19 cellular contexts compared by ENCODE assay signal in genomic region chr3:27093771-27094170, GRCh38.
DNase-seq lines count a peak whose midpoint lies in the region; TF ChIP-seq lines count a peak whose summit lies in the region.
"Had no signal": no experiment of that assay in that cellular context is flagged by ENCODE, and none has a peak within 500 bp of the region (broad histone marks: within the 10 kb centered on the region; RNA-seq: fewer than 3 reads in every experiment).

No MANE protein-coding gene starts in this region.

- H3K9me3 ChIP-seq in MM.1S (replicated peaks; ENCODE audit: insufficient read depth, low read length), result no peaks in the 10 kb centered on the region

- no peaks in the 10 kb centered on the region for H3K27me3 ChIP-seq in MM.1S (replicated peaks; ENCODE audit: insufficient read depth, low read length)

- H3K4me2 ChIP-seq in MM.1S (ENCODE audit: low read depth, low read length), result peak overlapping the region; percentile 91; the same call in 1 of the 2 replicates

- no peaks in the 10 kb centered on the region for H4K20me1 ChIP-seq in MM.1S (ENCODE audit: insufficient read depth, low read length)

- H2AFZ ChIP-seq in MM.1S (ENCODE audit: low read length), result 0 out of 2 replicates have a peak overlapping the region, but pooled peaks have one; percentile 40

- peaks cover 43% of the 10 kb centered on the region for H3F3A ChIP-seq in MM.1S (ENCODE audit: insufficient read depth, low read length)

- H3K9me2 ChIP-seq in MM.1S (replicated peaks; ENCODE audit: insufficient read depth, low read length), result no peaks in the 10 kb centered on the region

- H3K79me2 ChIP-seq in MM.1S (ENCODE audit: low read length), result no peaks in the 10 kb centered on the region

- H3K4me3 ChIP-seq in MM.1S (ENCODE audit: low read length), result no peak overlapping the region
- no peak overlapping the region for H3K4me3 ChIP-seq in cardiac fibroblast (replicated peaks in 1 of 2; ENCODE audit: low read depth in 2 of 2, low read length in 2 of 2)
- no peak overlapping the region for H3K4me3 ChIP-seq in fibroblast of the aortic adventitia (ENCODE audit: low read depth, low read length)
- H3K4me3 ChIP-seq: BLaER1 treated with 17β-estradiol and CSF1 and Interleukin-3, amounts not matched to agents 10 nM and 100 nM had no signal

- peak overlapping the region; percentile 57; the same call in 1 of the 2 replicates for H3K9ac ChIP-seq in MM.1S (ENCODE audit: low read length)
- H3K9ac ChIP-seq: BLaER1 treated with 17β-estradiol and CSF1 and Interleukin-3, amounts not matched to agents 10 nM and 100 nM had no signal

- peaks cover 46% of the 10 kb centered on the region for H3K4me1 ChIP-seq in MM.1S (ENCODE audit: low read length)

- H3K36me3 ChIP-seq in MM.1S (replicated peaks; ENCODE audit: insufficient read depth, low read length), result no peaks in the 10 kb centered on the region
- H3K36me3 ChIP-seq: BLaER1 treated with 17β-estradiol and CSF1 and Interleukin-3, amounts not matched to agents 10 nM and 100 nM had no signal

- TF ChIP-seq CTCF in MM.1S (IDR thresholded peaks at IDR 0.05; ENCODE audit: low read length), result no peak
- TF ChIP-seq CTCF in cardiac fibroblast (IDR thresholded peaks at IDR 0.05; ENCODE audit: low read depth, low read length), result no peak
- TF ChIP-seq CTCF in fibroblast of the aortic adventitia (IDR thresholded peaks at IDR 0.05; ENCODE audit: insufficient read depth, low read length), result no peak

- DNase-seq in EH (ENCODE audit: low read depth), result peak; percentile 25
- DNase-seq in MM.1S, result no peak
- DNase-seq in cardiac fibroblast (ENCODE audit: low read depth in 2 of 2), result peak; percentile 43 to 51
- peak; percentile 45 for DNase-seq in fibroblast of the aortic adventitia (ENCODE audit: low read depth)
- no peak for DNase-seq in NCI-H2171 (lab: John Stamatoyannopoulos, UW)
- DNase-seq in NCI-H2029 (lab: John Stamatoyannopoulos, UW), result no peak
- DNase-seq in 8988T, result no peak
- no peak for DNase-seq in activated effector memory CD4-positive, alpha-beta T cell treated with anti-CD3 and anti-CD28 coated beads, Interleukin-2, amount 50 U/mL, for 16 hours
- DNase-seq: CD8-positive, alpha-beta T cell; DND-41; GOT3; KBM-7; NCI-H1105; NCI-H146; NCI-H2029 treated with DMSO at 0.1 percent for 48 hours; NCI-H345; NCI-H524; NCI-H774 had no signal

- peak overlapping the region; percentile 98 for H3K27ac ChIP-seq in MM.1S (ENCODE audit: low read length)
- H3K27ac ChIP-seq: BLaER1 treated with 17β-estradiol and CSF1 and Interleukin-3, amounts not matched to agents 10 nM and 100 nM had no signal

Comparison
In these comparisons a context has a peak if more than half of its experiments do, and no peak if none do; other contexts are left out.
1. DNase-seq: peak in EH (single experiment), cardiac fibroblast (2 of 2) and fibroblast of the aortic adventitia (single experiment); none in MM.1S (single experiment), NCI-H2171 (single experiment), NCI-H2029 (single experiment), 8988T (single experiment) and activated effector memory CD4-positive, alpha-beta T cell treated with anti-CD3 and anti-CD28 coated beads, Interleukin-2, amount 50 U/mL, for 16 hours (single experiment).